In the genomic region with DNA sequence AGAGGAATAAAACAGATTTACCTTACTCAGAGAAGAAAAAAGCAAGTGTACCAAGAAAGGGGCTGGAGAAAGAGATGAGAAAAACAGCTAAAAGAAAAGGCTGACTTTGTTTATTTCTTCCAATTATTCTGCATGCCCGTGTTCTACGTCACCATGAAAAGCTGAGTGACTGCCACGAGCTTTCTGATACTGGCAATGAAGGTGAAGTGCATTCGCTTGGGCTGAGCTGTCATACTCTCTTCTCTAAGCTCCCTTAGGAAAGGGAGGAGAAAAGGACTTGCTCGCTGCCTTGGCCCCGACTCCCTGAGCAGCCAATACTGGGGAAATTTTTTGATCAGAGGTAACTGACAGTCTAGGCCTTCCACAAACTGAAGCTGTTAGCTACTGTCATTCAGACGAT, we compare ENCODE assay signal across 25 cellular contexts.
DNase-seq lines count a peak whose midpoint lies in the region; FAIRE-seq and TF ChIP-seq lines count a peak whose summit lies in the region.
"Had no signal": no experiment of that assay in that cellular context is flagged by ENCODE, and none has a peak within 500 bp of the region (broad histone marks: within the 10 kb centered on the region; RNA-seq: fewer than 3 reads in every experiment).

No MANE protein-coding gene starts in this region.

- peaks cover 3% of the 10 kb centered on the region for H4K20me1 ChIP-seq in astrocyte (ENCODE audit: insufficient read depth, low read length)
- H4K20me1 ChIP-seq in PC-9 (ENCODE audit: insufficient read depth) = no peaks in the 10 kb centered on the region
- H4K20me1 ChIP-seq: BLaER1 treated with 17β-estradiol and CSF1 and Interleukin-3, amounts not matched to agents 10 nM and 100 nM had no signal

- H2AFZ ChIP-seq in astrocyte (ENCODE audit: low read depth, low read length) (no peak overlapping the region), PC-9 (no peak overlapping the region)
- H2AFZ ChIP-seq: hepatocyte had no signal

- H3K27me3 ChIP-seq in astrocyte (ENCODE audit: insufficient read depth, low read length) (no peaks in the 10 kb centered on the region), skeletal muscle tissue (ENCODE audit: control insufficient read depth in 3 of 3, insufficient read depth in 3 of 3, low read length in 3 of 3) (no peaks in the 10 kb centered on the region), PC-9 (ENCODE audit: insufficient read depth, low read depth) (no peaks in the 10 kb centered on the region), BE2C (no peaks in the 10 kb centered on the region; the same call in 1 of the 2 replicates)
- H3K27me3 ChIP-seq: BLaER1 treated with 17β-estradiol and CSF1 and Interleukin-3, amounts not matched to agents 10 nM and 100 nM; dorsolateral prefrontal cortex; esophagus squamous epithelium; hepatocyte; ovary; right atrium auricular region; tibial nerve had no signal

- POLR2A ChIA-PET in RWPE1 (lab: Yijun Ruan, JAX; ENCODE audit: low non-redundant PET) = no interaction called here
- POLR2A ChIA-PET in PC-9 (lab: Charles Lee; ENCODE audit: unreplicated experiment) = no interaction called here

- H3K27ac ChIP-seq in RWPE1 = peak overlapping the region; percentile 53
- peak overlapping the region; percentile 67 for H3K27ac ChIP-seq in astrocyte (ENCODE audit: low read depth, low read length)
- H3K27ac ChIP-seq in skeletal muscle tissue (ENCODE audit: low read depth, low read length) = peak overlapping the region; percentile 9
- H3K27ac ChIP-seq in PC-9 = no peak overlapping the region
- H3K27ac ChIP-seq: BLaER1 treated with 17β-estradiol and CSF1 and Interleukin-3, amounts not matched to agents 10 nM and 100 nM; dorsolateral prefrontal cortex; esophagus squamous epithelium; hepatocyte; lower lobe of right lung; ovary; right atrium auricular region; tibial nerve had no signal

- H3K4me3 ChIP-seq in astrocyte (ENCODE audit: insufficient read depth, low read depth, low read length) (no peak overlapping the region), skeletal muscle tissue (ENCODE audit: low read length in 3 of 3) (no peak overlapping the region), PC-9 (no peak overlapping the region), BE2C (ENCODE audit: low read depth, low read length) (no peak overlapping the region)
- H3K4me3 ChIP-seq: BLaER1 treated with 17β-estradiol and CSF1 and Interleukin-3, amounts not matched to agents 10 nM and 100 nM; dorsolateral prefrontal cortex; esophagus squamous epithelium; hepatocyte; lower lobe of right lung; ovary; right atrium auricular region; tibial nerve had no signal

- H3K36me3 Mint-ChIP-seq in astrocyte (ENCODE audit: low read depth, unreplicated experiment) (peaks cover 21% of the 10 kb centered on the region), neural crest cell (ENCODE audit: low read depth) (peaks cover 17% of the 10 kb centered on the region)
- H3K36me3 Mint-ChIP-seq: natural killer cell treated with Interleukin-12 subunit alpha and Interleukin-12 subunit beta and Interleukin-15 and Interleukin-18, amount 100 ng/mL, for 72 hours had no signal

- H3K4me2 ChIP-seq in astrocyte (ENCODE audit: low read length) (peak overlapping the region; percentile 37), PC-9 (no peak overlapping the region)
- H3K4me2 ChIP-seq: BLaER1 treated with 17β-estradiol and CSF1 and Interleukin-3, amounts not matched to agents 10 nM and 100 nM; hepatocyte had no signal

- DNase-seq in RWPE1 (ENCODE audit: low spot score) (no peak), astrocyte (ENCODE audit: low read depth) (no peak), neural crest cell (ENCODE audit: low read depth, low spot score) (no peak), PC-9 (no peak), BE2C (no peak), NCI-H2196 treated with DMSO at 0.1 percent for 48 hours (lab: John Stamatoyannopoulos, UW; ENCODE audit: unreplicated experiment) (no peak)
- DNase-seq: activated B cell treated with CpG ODN at 0.5 μM for 24 hours; activated CD4-positive, alpha-beta T cell treated with anti-CD3 and anti-CD28 coated beads, Interleukin-2, amount 50 U/mL, for 1 hour; activated T-cell treated with anti-CD3 and anti-CD28 coated beads, Interleukin-2, amount 50 U/mL, for 4 hours; DMS53; dorsolateral prefrontal cortex; esophagus squamous epithelium; lower lobe of right lung; NCI-H146; NCI-H345; ovary; SIG-M5; stimulated activated CD4-positive, alpha-beta T cell treated with anti-CD3 and anti-CD28 coated beads, Interleukin-12 subunit alpha, Interleukin-12 subunit beta, amount 100 ng/mL, for 4 hours; stimulated activated CD4-positive, alpha-beta T cell treated with anti-CD3 and anti-CD28 coated beads, Interleukin-2, amount 100 ng/mL, for 48 hours had no signal

- H3K4me1 Mint-ChIP-seq in astrocyte (ENCODE audit: low read depth, unreplicated experiment) (peaks cover 26% of the 10 kb centered on the region), neural crest cell (no peaks in the 10 kb centered on the region)
- H3K4me1 Mint-ChIP-seq: activated B cell treated with CpG ODN at 0.5 μM for 24 hours had no signal

- H3K36me3 ChIP-seq in astrocyte (ENCODE audit: insufficient read depth, low read length) (peaks cover 51% of the 10 kb centered on the region), skeletal muscle tissue (ENCODE audit: control insufficient read depth in 3 of 3, insufficient read depth in 3 of 3, low read length in 3 of 3) (peaks cover 30 to 46% (median 39%) of the 10 kb centered on the region in 3 donors), PC-9 (ENCODE audit: low read depth) (peaks cover 5% of the 10 kb centered on the region; the same call in 1 of the 2 replicates), BE2C (no peaks in the 10 kb centered on the region)
- H3K36me3 ChIP-seq: BLaER1 treated with 17β-estradiol and CSF1 and Interleukin-3, amounts not matched to agents 10 nM and 100 nM; ovary had no signal

- H3K4me3 Mint-ChIP-seq in astrocyte (ENCODE audit: unreplicated experiment) (no peak overlapping the region), neural crest cell (no peak overlapping the region)
- H3K4me3 Mint-ChIP-seq: activated B cell treated with CpG ODN at 0.5 μM for 24 hours; activated T-cell treated with anti-CD3 and anti-CD28 coated beads, Interleukin-2, amount 50 U/mL, for 4 hours; natural killer cell treated with Interleukin-12 subunit alpha and Interleukin-12 subunit beta and Interleukin-15 and Interleukin-18, amount 100 ng/mL, for 72 hours had no signal

- intact Hi-C loops in PC-9 (cut with micrococcal nuclease; ENCODE audit: unreplicated experiment) = no loop called here

- FAIRE-seq in astrocyte (lab: Jason Lieb, UNC) = no peak

- peaks cover 4% of the 10 kb centered on the region; the same call in 1 of the 2 replicates for H3F3A ChIP-seq in PC-9 (ENCODE audit: insufficient read depth, low read depth)

- H3K79me2 ChIP-seq in astrocyte (ENCODE audit: insufficient read depth, low read length) (peaks cover 37% of the 10 kb centered on the region), PC-9 (ENCODE audit: low read depth) (no peaks in the 10 kb centered on the region)
- H3K79me2 ChIP-seq: hepatocyte had no signal

- no peaks in the 10 kb centered on the region for H3K9me2 ChIP-seq in PC-9 (ENCODE audit: insufficient read depth)

- CTCF ChIA-PET in RWPE1 (lab: Yijun Ruan, JAX) (interaction anchor here (0.6 kb wide), 1 partner anchor 23 kb away, joined by 3 read pairs; no protein-coding TSS in a partner anchor), PC-9 (lab: Charles Lee) (no interaction called here)

- H3K4me1 ChIP-seq in astrocyte (ENCODE audit: insufficient read depth, low read length) (peaks cover 12% of the 10 kb centered on the region), skeletal muscle tissue (ENCODE audit: control insufficient read depth in 3 of 3, insufficient read depth in 3 of 3, low read length in 3 of 3) (no peaks in the 10 kb centered on the region), PC-9 (replicated peaks; ENCODE audit: insufficient read depth) (peaks cover 7% of the 10 kb centered on the region), BE2C (no peaks in the 10 kb centered on the region)
- H3K4me1 ChIP-seq: BLaER1 treated with 17β-estradiol and CSF1 and Interleukin-3, amounts not matched to agents 10 nM and 100 nM; esophagus squamous epithelium; lower lobe of right lung; right atrium auricular region had no signal

- H3K9me3 ChIP-seq in astrocyte (ENCODE audit: insufficient read depth, low read depth, low read length) (no peaks in the 10 kb centered on the region), skeletal muscle tissue (ENCODE audit: control insufficient read depth in 3 of 3, low read length in 3 of 3) (no peaks in the 10 kb centered on the region), PC-9 (ENCODE audit: insufficient read depth, low read depth) (no peaks in the 10 kb centered on the region; the same call in 1 of the 2 replicates), BE2C (no peaks in the 10 kb centered on the region)
- H3K9me3 ChIP-seq: esophagus squamous epithelium, lower lobe of right lung, ovary, right atrium auricular region, tibial nerve had no signal

- peak overlapping the region; percentile 67 for H3K9ac ChIP-seq in astrocyte (ENCODE audit: low read length)
- peak overlapping the region in 1 of 3 donors; percentile 19 for H3K9ac ChIP-seq in skeletal muscle tissue (ENCODE audit: low read depth in 1 of 3, low read length in 3 of 3)
- H3K9ac ChIP-seq: BLaER1 treated with 17β-estradiol and CSF1 and Interleukin-3, amounts not matched to agents 10 nM and 100 nM had no signal

- H3K9me3 Mint-ChIP-seq in astrocyte (ENCODE audit: unreplicated experiment) (no peaks in the 10 kb centered on the region), neural crest cell (no peaks in the 10 kb centered on the region)
- H3K9me3 Mint-ChIP-seq: activated B cell treated with CpG ODN at 0.5 μM for 24 hours; activated T-cell treated with anti-CD3 and anti-CD28 coated beads, Interleukin-2, amount 50 U/mL, for 4 hours; natural killer cell treated with Interleukin-12 subunit alpha and Interleukin-12 subunit beta and Interleukin-15 and Interleukin-18, amount 100 ng/mL, for 72 hours had no signal

- H3K27ac Mint-ChIP-seq in astrocyte (ENCODE audit: unreplicated experiment) (peak overlapping the region; percentile 86), neural crest cell (ENCODE audit: unreplicated experiment) (peak overlapping the region; percentile 92)
- H3K27ac Mint-ChIP-seq: activated B cell treated with CpG ODN at 0.5 μM for 24 hours; natural killer cell treated with Interleukin-12 subunit alpha and Interleukin-12 subunit beta and Interleukin-15 and Interleukin-18, amount 100 ng/mL, for 72 hours had no signal

- no peaks in the 10 kb centered on the region for H3K27me3 Mint-ChIP-seq in astrocyte (ENCODE audit: low read depth, unreplicated experiment)
- no peaks in the 10 kb centered on the region for H3K27me3 Mint-ChIP-seq in neural crest cell (ENCODE audit: low read depth)
- H3K27me3 Mint-ChIP-seq: activated B cell treated with CpG ODN at 0.5 μM for 24 hours; natural killer cell treated with Interleukin-12 subunit alpha and Interleukin-12 subunit beta and Interleukin-15 and Interleukin-18, amount 100 ng/mL, for 72 hours had no signal

- TF ChIP-seq CTCF in RWPE1 (conservative IDR thresholded peaks at IDR 0.05; ENCODE audit: low read depth) (no peak), astrocyte (IDR thresholded peaks at IDR 0.05; ENCODE audit: insufficient read depth, low read depth, low read length) (no peak), neural crest cell (conservative IDR thresholded peaks at IDR 0.05) (no peak), PC-9 (conservative IDR thresholded peaks at IDR 0.05) (no peak), BE2C (IDR thresholded peaks at IDR 0.05; ENCODE audit: low read depth, low read length) (no peak)

- BruUV-seq in PC-9 (replicated peaks; lab: Mats Ljungman, UMichigan) = no TSS peak
